In the genomic region with DNA sequence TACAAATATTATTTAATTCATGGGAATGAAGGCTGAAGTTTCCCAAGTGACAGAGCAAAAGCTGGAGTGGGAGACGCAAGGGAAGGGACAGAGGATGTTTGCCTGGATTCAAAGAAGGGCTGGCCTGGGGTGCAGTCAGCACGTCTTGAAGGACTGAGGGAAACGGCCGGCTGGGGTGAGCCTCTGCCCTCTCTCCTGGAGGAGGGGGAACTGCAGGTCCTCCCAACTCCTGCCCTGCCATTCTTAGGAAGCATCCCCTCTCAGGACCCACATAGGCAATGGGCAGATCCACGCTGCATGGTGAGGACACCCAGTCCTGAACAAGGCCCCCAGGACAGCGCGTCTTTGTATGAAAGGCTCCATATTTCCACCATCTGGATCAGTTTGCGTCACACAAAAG, we compare ENCODE assay signal across 24 cellular contexts.
"Had no signal": no experiment of that assay in that cellular context is flagged by ENCODE, and none has a peak within 500 bp of the region (broad histone marks: within the 10 kb centered on the region; RNA-seq: fewer than 3 reads in every experiment).

No MANE protein-coding gene starts in this region.

- ATAC-seq: foreskin keratinocyte, gastroesophageal sphincter, heart right ventricle, left cardiac atrium, left lung, left ventricle myocardium superior had no signal

- H3K4me3 ChIP-seq: coronary artery, dorsolateral prefrontal cortex, esophagus muscularis mucosa, gastroesophageal sphincter, heart right ventricle, left lung, lung had no signal

- DNase-seq: cerebellar nuclear complex; dermis blood vessel endothelial cell; dorsolateral prefrontal cortex; effector CD4-positive, alpha-beta T cell; effector memory CD4-positive, alpha-beta T cell; foreskin keratinocyte; glutamatergic neuron; head of caudate nucleus; heart right ventricle; hippocampal formation; islet precursor cell; left cardiac atrium; left lung; left ventricle myocardium superior; mammary epithelial cell; mesendoderm; midbrain had no signal

- H3K27ac ChIP-seq: coronary artery, dorsolateral prefrontal cortex, esophagus muscularis mucosa, foreskin keratinocyte, gastroesophageal sphincter, heart right ventricle, left lung had no signal

- FAIRE-seq: colon, endothelial cell of umbilical vein, frontal cortex had no signal

- H3K27me3 ChIP-seq: dorsolateral prefrontal cortex, foreskin keratinocyte had no signal

- H3K9me3 ChIP-seq: esophagus muscularis mucosa, gastroesophageal sphincter had no signal

- H3K36me3 ChIP-seq: esophagus muscularis mucosa, gastroesophageal sphincter, heart right ventricle, left lung had no signal

- H3K4me1 ChIP-seq: esophagus muscularis mucosa, gastroesophageal sphincter, heart right ventricle, left lung had no signal
